Comparison of ENCODE assay signal across 20 cellular contexts in genomic region chr2:185955050-185955449, GRCh38.
"Had no signal": no experiment of that assay in that cellular context is flagged by ENCODE, and none has a peak within 500 bp of the region (broad histone marks: within the 10 kb centered on the region; RNA-seq: fewer than 3 reads in every experiment).

No MANE protein-coding gene starts in this region.

- FAIRE-seq: endothelial cell of umbilical vein, urothelium cell line had no signal

- ATAC-seq: activated CD8-positive, alpha-beta T cell treated with anti-CD3 and anti-CD28 coated beads for 36 hours; activated T-helper 17 cell treated with anti-CD3 and anti-CD28 coated beads, Interleukin-2, amount 50 U/mL, for 72 hours; left ventricle myocardium superior; stimulated activated naive CD8-positive, alpha-beta T cell treated with anti-CD3 and anti-CD28 coated beads, Interleukin-15, Interleukin-2, amounts not matched to agents 100 U/mL and 50 U/mL, for 24 hours had no signal

- DNase-seq: activated B cell treated with CpG ODN at 0.5 μM for 24 hours; activated CD4-positive, alpha-beta T cell treated with anti-CD3 and anti-CD28 coated beads for 48 hours; activated CD8-positive, alpha-beta T cell treated with anti-CD3 and anti-CD28 coated beads for 36 hours; activated naive CD4-positive, alpha-beta T cell; activated naive CD8-positive, alpha-beta T cell treated with anti-CD3 and anti-CD28 coated beads for 36 hours; activated T-cell treated with anti-CD3 and anti-CD28 coated beads, Interleukin-2, amount 50 U/mL, for 1 hour; amniotic stem cell; effector CD8-positive, alpha-beta T cell; immature natural killer cell; left ventricle myocardium superior; nephron progenitor cell; occipital lobe; stimulated activated CD4-positive, alpha-beta T cell treated with anti-CD3 and anti-CD28 coated beads, Interleukin-2, amount 100 ng/mL, for 24 hours; stimulated activated naive CD8-positive, alpha-beta T cell treated with anti-CD3 and anti-CD28 coated beads, Interleukin-15, Interleukin-2, amounts not matched to agents 100 U/mL and 50 U/mL, for 24 hours; substantia nigra; tibial artery had no signal

- H3K4me1 ChIP-seq: esophagus muscularis mucosa, tibial artery had no signal

- H3K36me3 ChIP-seq: esophagus muscularis mucosa, tibial artery had no signal

- H3K27ac ChIP-seq: esophagus muscularis mucosa, tibial artery had no signal

- H3K4me3 ChIP-seq: esophagus muscularis mucosa, tibial artery had no signal

- H3K27me3 ChIP-seq: esophagus muscularis mucosa, tibial artery had no signal
